8 cellular contexts compared by ENCODE assay signal in genomic region chr15:43510230-43511011, GRCh38. TPM values are rescaled to one million over a fixed set of nuclear protein-coding genes. Genes with fewer than 3 reads are reported as not detected.
DNase-seq lines count a peak whose midpoint lies in the region; ATAC-seq and TF ChIP-seq lines count a peak whose summit lies in the region.

No MANE protein-coding gene starts in this region.

- peak overlapping the region in 1 of 2 donors; percentile 62 for H3K9ac ChIP-seq in liver (ENCODE audit: low read depth in 1 of 2, low read length in 2 of 2)

- peak overlapping the region; percentile 5 to 72 for H3K27ac ChIP-seq in liver (ENCODE audit: low read depth in 1 of 2, low read length in 2 of 2)

- TF ChIP-seq RAD21 in liver (IDR thresholded peaks at IDR 0.05) = peak in 1 of 2 donors; percentile 15

- WGBS in liver = 1% methylated on average over 41 of the region's 41 CpGs

- DNase-seq in CD1c-positive myeloid dendritic cell (ENCODE audit: extremely low spot score) = peak; percentile 99
- DNase-seq in NCI-H748 (lab: John Stamatoyannopoulos, UW; ENCODE audit: unreplicated experiment) = peak; percentile 99
- DNase-seq in activated CD4-positive, alpha-beta T cell treated with anti-CD3 and anti-CD28 coated beads, Interleukin-2, amount 50 U/mL, for 24 hours (ENCODE audit: low read depth in 1 of 2, low spot score in 1 of 2) = peak; percentile 87 to 95
- peak; percentile 95 to 99 for DNase-seq in dermis microvascular lymphatic vessel endothelial cell (ENCODE audit: low read depth in 2 of 2)
- peak; percentile 94 for DNase-seq in stimulated activated CD4-positive, alpha-beta T cell treated with anti-CD3 and anti-CD28 coated beads, Interleukin-4, amount 100 ng/mL, for 1 hour

- H3K36me3 ChIP-seq in liver (ENCODE audit: control insufficient read depth in 4 of 4, insufficient read depth in 3 of 4, low read depth in 1 of 4, low read length in 3 of 4) = no peaks in the 10 kb centered on the region

- ATAC-seq in GM19395 (IDR thresholded peaks at IDR 0.05; ENCODE audit: unreplicated experiment) (peak; percentile 93), HG03558 (IDR thresholded peaks at IDR 0.05; ENCODE audit: extremely low read depth, unreplicated experiment) (peak; percentile 79)

- H3K9me3 ChIP-seq in liver (ENCODE audit: control insufficient read depth in 4 of 4, low read length in 3 of 4) = no peaks in the 10 kb centered on the region

- H3K27me3 ChIP-seq in liver (ENCODE audit: control insufficient read depth in 4 of 4, insufficient read depth in 4 of 4, low read length in 3 of 4) = peaks cover 0 to 9% (median 0%) of the 10 kb centered on the region in 4 donors

- peak overlapping the region; percentile 79 to 89 (median 82) for H3K4me3 ChIP-seq in liver (ENCODE audit: low read depth in 1 of 3, low read length in 3 of 3)

- peak; percentile 16 for TF ChIP-seq CTCF in liver (IDR thresholded peaks at IDR 0.05; ENCODE audit: low read depth, low read length, missing input control)

- H3K4me1 ChIP-seq in liver (ENCODE audit: control insufficient read depth in 4 of 4, insufficient read depth in 4 of 4, low read length in 3 of 4) = peaks cover 5 to 15% (median 10%) of the 10 kb centered on the region in 4 donors

TF ChIP-seq in liver, 16 proteins besides CTCF, POLR2A, EP300 and RAD21:
- TF ChIP-seq, protein P1, sequence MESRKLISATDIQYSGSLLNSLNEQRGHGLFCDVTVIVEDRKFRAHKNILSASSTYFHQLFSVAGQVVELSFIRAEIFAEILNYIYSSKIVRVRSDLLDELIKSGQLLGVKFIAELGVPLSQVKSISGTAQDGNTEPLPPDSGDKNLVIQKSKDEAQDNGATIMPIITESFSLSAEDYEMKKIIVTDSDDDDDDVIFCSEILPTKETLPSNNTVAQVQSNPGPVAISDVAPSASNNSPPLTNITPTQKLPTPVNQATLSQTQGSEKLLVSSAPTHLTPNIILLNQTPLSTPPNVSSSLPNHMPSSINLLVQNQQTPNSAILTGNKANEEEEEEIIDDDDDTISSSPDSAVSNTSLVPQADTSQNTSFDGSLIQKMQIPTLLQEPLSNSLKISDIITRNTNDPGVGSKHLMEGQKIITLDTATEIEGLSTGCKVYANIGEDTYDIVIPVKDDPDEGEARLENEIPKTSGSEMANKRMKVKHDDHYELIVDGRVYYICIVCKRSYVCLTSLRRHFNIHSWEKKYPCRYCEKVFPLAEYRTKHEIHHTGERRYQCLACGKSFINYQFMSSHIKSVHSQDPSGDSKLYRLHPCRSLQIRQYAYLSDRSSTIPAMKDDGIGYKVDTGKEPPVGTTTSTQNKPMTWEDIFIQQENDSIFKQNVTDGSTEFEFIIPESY (IDR thresholded peaks at IDR 0.05) = no peak
- TF ChIP-seq GABPA (IDR thresholded peaks at IDR 0.05 in 1 of 2, conservative IDR thresholded peaks at IDR 0.05 in 1 of 2) = peak in 1 of 2 donors; percentile 70
- TF ChIP-seq JUND (IDR thresholded peaks at IDR 0.05) = no peak
- TF ChIP-seq YY1 (IDR thresholded peaks at IDR 0.05) = peak; percentile 89
- TF ChIP-seq ATF3 (IDR thresholded peaks at IDR 0.05) = no peak
- TF ChIP-seq SP1 (IDR thresholded peaks at IDR 0.05) = peak; percentile 76
- TF ChIP-seq FOXA1 (IDR thresholded peaks at IDR 0.05) = no peak
- peak; percentile 74 for TF ChIP-seq NR2F2 (IDR thresholded peaks at IDR 0.05)
- TF ChIP-seq EGR1 (IDR thresholded peaks at IDR 0.05; ENCODE audit: low read depth in 2 of 2) = no peak
- TF ChIP-seq, protein P2, sequence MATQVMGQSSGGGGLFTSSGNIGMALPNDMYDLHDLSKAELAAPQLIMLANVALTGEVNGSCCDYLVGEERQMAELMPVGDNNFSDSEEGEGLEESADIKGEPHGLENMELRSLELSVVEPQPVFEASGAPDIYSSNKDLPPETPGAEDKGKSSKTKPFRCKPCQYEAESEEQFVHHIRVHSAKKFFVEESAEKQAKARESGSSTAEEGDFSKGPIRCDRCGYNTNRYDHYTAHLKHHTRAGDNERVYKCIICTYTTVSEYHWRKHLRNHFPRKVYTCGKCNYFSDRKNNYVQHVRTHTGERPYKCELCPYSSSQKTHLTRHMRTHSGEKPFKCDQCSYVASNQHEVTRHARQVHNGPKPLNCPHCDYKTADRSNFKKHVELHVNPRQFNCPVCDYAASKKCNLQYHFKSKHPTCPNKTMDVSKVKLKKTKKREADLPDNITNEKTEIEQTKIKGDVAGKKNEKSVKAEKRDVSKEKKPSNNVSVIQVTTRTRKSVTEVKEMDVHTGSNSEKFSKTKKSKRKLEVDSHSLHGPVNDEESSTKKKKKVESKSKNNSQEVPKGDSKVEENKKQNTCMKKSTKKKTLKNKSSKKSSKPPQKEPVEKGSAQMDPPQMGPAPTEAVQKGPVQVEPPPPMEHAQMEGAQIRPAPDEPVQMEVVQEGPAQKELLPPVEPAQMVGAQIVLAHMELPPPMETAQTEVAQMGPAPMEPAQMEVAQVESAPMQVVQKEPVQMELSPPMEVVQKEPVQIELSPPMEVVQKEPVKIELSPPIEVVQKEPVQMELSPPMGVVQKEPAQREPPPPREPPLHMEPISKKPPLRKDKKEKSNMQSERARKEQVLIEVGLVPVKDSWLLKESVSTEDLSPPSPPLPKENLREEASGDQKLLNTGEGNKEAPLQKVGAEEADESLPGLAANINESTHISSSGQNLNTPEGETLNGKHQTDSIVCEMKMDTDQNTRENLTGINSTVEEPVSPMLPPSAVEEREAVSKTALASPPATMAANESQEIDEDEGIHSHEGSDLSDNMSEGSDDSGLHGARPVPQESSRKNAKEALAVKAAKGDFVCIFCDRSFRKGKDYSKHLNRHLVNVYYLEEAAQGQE (IDR thresholded peaks at IDR 0.05) = peak; percentile 48
- TF ChIP-seq MAX (IDR thresholded peaks at IDR 0.05) = peak; percentile 81

RNA-seq across cellular contexts. Expression of gene MAP1A, which starts 7.0 kb away (rescaled TPM):
- total RNA-seq in dermis microvascular lymphatic vessel endothelial cell (under 0.01 and 0.13 TPM in 2 replicates), liver (under 1 TPM; 0.42 to 0.89 TPM)
- polyA plus RNA-seq in liver = under 1 TPM; 0.11 to 0.15 TPM

RNA-seq across cellular contexts. Expression of gene TP53BP1, which starts 17.5 kb away (rescaled TPM):
- total RNA-seq in dermis microvascular lymphatic vessel endothelial cell (42.6 and 43.1 TPM in 2 replicates), liver (10 to 100 TPM; 11.3 to 12.0 TPM)
- polyA plus RNA-seq in liver = 1 to 10 TPM; 2.7 to 3.2 TPM

Comparison
In these comparisons a context has a peak if more than half of its experiments do, and no peak if none do; other contexts are left out.
1. Peak in every context shown above with its lines: DNase-seq, ATAC-seq, H3K4me3 ChIP-seq and H3K27ac ChIP-seq.